ENCODE assay signal across 10 cellular contexts in genomic region chr14:95849761-95850160, GRCh38. TPM values are rescaled to one million over a fixed set of nuclear protein-coding genes. Genes with fewer than 3 reads are reported as not detected.
"Had no signal": no experiment of that assay in that cellular context is flagged by ENCODE, and none has a peak within 500 bp of the region (broad histone marks: within the 10 kb centered on the region; RNA-seq: fewer than 3 reads in every experiment).

No MANE protein-coding gene starts in this region.

- H3K36me3 Mint-ChIP-seq: IgD-negative memory B cell had no signal

- H3K4me1 Mint-ChIP-seq: IgD-negative memory B cell had no signal

- H3K4me1 ChIP-seq: HAP-1 had no signal

- H3K36me3 ChIP-seq: HAP-1 had no signal

- H2AFZ ChIP-seq: GM23248 had no signal

- H3K27ac ChIP-seq: GM23248, HL-60 had no signal

- H3K4me3 ChIP-seq: GM23248, HAP-1 had no signal

- H3K9ac ChIP-seq: GM23248 had no signal

- DNase-seq: GM23248, H7, HFFc6, KBM-7 had no signal

- H3K4me3 Mint-ChIP-seq: HFFc6, IgD-negative memory B cell had no signal

- H3K9me3 ChIP-seq: HAP-1 had no signal

- FAIRE-seq: HepG2 had no signal

- ATAC-seq: HCT116, HepG2 had no signal

- H3K27ac Mint-ChIP-seq: HFFc6, IgD-negative memory B cell had no signal

RNA-seq across cellular contexts. Expression of gene TUNAR, which starts 26.9 kb away (rescaled TPM):
- total RNA-seq: GM23248, H4, HepG2, HFFc6 had no signal
- polyA plus RNA-seq: GM23248, HepG2, IgD-negative memory B cell had no signal
